Comparison of ENCODE assay signal across 27 cellular contexts in the genomic region with DNA sequence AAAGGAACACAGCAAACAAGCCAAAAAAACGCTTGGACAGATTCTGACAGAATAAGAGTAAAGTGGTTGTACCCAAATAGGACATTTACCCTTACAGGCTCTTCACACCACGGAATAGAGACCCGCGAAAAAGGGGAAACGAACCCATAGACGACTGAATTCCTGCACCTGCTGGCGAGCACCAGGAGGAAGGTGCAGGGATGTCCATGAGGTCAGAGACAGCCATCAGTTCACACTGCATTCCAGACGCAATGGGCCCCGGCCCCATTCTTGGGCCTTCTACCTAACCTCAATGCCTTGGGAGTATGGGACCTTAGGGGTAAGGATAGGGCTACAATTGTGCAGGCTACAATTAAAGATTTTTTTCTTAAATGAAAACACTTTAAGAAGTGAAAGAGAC. TPM values are rescaled to one million over a fixed set of nuclear protein-coding genes. Genes with fewer than 3 reads are reported as not detected.
DNase-seq lines count a peak whose midpoint lies in the region; ATAC-seq and TF ChIP-seq lines count a peak whose summit lies in the region.
"Had no signal": no experiment of that assay in that cellular context is flagged by ENCODE, and none has a peak within 500 bp of the region (broad histone marks: within the 10 kb centered on the region; RNA-seq: fewer than 3 reads in every experiment).

No MANE protein-coding gene starts in this region.

- H3K4me1 ChIP-seq in CD4-positive, CD25-positive, alpha-beta regulatory T cell (ENCODE audit: control insufficient read depth, insufficient read depth, low read length, poor library complexity, severe bottlenecking): peaks cover 55% of the 10 kb centered on the region
- peaks cover 88% of the 10 kb centered on the region for H3K4me1 ChIP-seq in Karpas-422 (ENCODE audit: low read length)
- H3K4me1 ChIP-seq in lower lobe of right lung: peaks cover 63% of the 10 kb centered on the region

- intact Hi-C loops in lower lobe of right lung (cut with DNase I): no loop called here

- H3K27me3 ChIP-seq in CD4-positive, CD25-positive, alpha-beta regulatory T cell (ENCODE audit: control insufficient read depth, insufficient read depth, low read length): no peaks in the 10 kb centered on the region
- no peaks in the 10 kb centered on the region for H3K27me3 ChIP-seq in Karpas-422 (ENCODE audit: low read length)
- no peaks in the 10 kb centered on the region for H3K27me3 ChIP-seq in lower lobe of right lung (ENCODE audit: low read depth)
- H3K27me3 ChIP-seq: breast epithelium, colonic mucosa, gastrocnemius medialis, ovary had no signal

- H3K4me2 ChIP-seq in Karpas-422 (ENCODE audit: low read depth, low read length, poor library complexity, severe bottlenecking): peak overlapping the region; percentile 48

- no peaks in the 10 kb centered on the region for H3K36me3 Mint-ChIP-seq in CD4-positive, CD25-positive, alpha-beta regulatory T cell
- H3K36me3 Mint-ChIP-seq in WTC11: peaks cover 3% of the 10 kb centered on the region; the same call in 1 of the 2 replicates
- H3K36me3 Mint-ChIP-seq: immature natural killer cell, naive B cell had no signal

- no peaks in the 10 kb centered on the region for H3K27me3 Mint-ChIP-seq in CD4-positive, CD25-positive, alpha-beta regulatory T cell
- no peaks in the 10 kb centered on the region for H3K27me3 Mint-ChIP-seq in WTC11 (ENCODE audit: low read depth)
- H3K27me3 Mint-ChIP-seq: naive B cell; stimulated activated naive CD8-positive, alpha-beta T cell treated with anti-CD3 and anti-CD28 coated beads, Interleukin-15, Interleukin-2, amounts not matched to agents 100 ng/mL and 50 ng/mL, for 24 hours had no signal

- no peak overlapping the region for H3K9ac ChIP-seq in Karpas-422 (ENCODE audit: low read length)

- H3K27ac ChIP-seq in CD4-positive, CD25-positive, alpha-beta regulatory T cell (ENCODE audit: insufficient read depth, low read length, poor library complexity, severe bottlenecking): no peak overlapping the region
- H3K27ac ChIP-seq in Karpas-422 (ENCODE audit: low read length) (peak overlapping the region; percentile 19; the same call in 1 of the 2 replicates), lower lobe of right lung (no peak overlapping the region)
- H3K27ac ChIP-seq: breast epithelium, colonic mucosa, gastrocnemius medialis, ovary had no signal

- POLR2A ChIA-PET in WTC11 (lab: Charles Lee): no interaction called here

- H4K20me1 ChIP-seq in Karpas-422 (ENCODE audit: insufficient read depth, low read depth, low read length): peaks cover 8% of the 10 kb centered on the region; the same call in 1 of the 2 replicates

- no peaks in the 10 kb centered on the region for H3K9me3 ChIP-seq in CD4-positive, CD25-positive, alpha-beta regulatory T cell (ENCODE audit: control insufficient read depth in 2 of 2, low read length in 2 of 2)
- no peaks in the 10 kb centered on the region for H3K9me3 ChIP-seq in Karpas-422 (ENCODE audit: low read length)
- H3K9me3 ChIP-seq in lower lobe of right lung: no peaks in the 10 kb centered on the region
- H3K9me3 ChIP-seq: breast epithelium, colonic mucosa, gastrocnemius medialis, ovary had no signal

- H3K27ac Mint-ChIP-seq in CD4-positive, CD25-positive, alpha-beta regulatory T cell: peak overlapping the region in 2 of 3 donors; percentile 14 to 71
- H3K27ac Mint-ChIP-seq in WTC11: peak overlapping the region; percentile 99

- H3K4me3 Mint-ChIP-seq in CD4-positive, CD25-positive, alpha-beta regulatory T cell: peak overlapping the region in 2 of 4 donors; percentile 74 to 93
- H3K4me3 Mint-ChIP-seq in WTC11: no peak overlapping the region; the same call in 1 of the 2 replicates
- H3K4me3 Mint-ChIP-seq: activated T-cell treated with anti-CD3 and anti-CD28 coated beads, Interleukin-2, amount 50 U/mL, for 4 hours; stimulated activated naive CD8-positive, alpha-beta T cell treated with anti-CD3 and anti-CD28 coated beads, Interleukin-15, Interleukin-2, amounts not matched to agents 100 ng/mL and 50 ng/mL, for 24 hours had no signal

- H3K4me1 Mint-ChIP-seq in CD4-positive, CD25-positive, alpha-beta regulatory T cell: peaks cover 12 to 52% (median 40%) of the 10 kb centered on the region in 4 donors
- H3K4me1 Mint-ChIP-seq in WTC11: peaks cover 42% of the 10 kb centered on the region

- TF ChIP-seq CTCF in WTC11 (IDR thresholded peaks at IDR 0.05): no peak
- TF ChIP-seq CTCF in lower lobe of right lung (IDR thresholded peaks at IDR 0.05): no peak

- peaks cover 3% of the 10 kb centered on the region for H3K36me3 ChIP-seq in CD4-positive, CD25-positive, alpha-beta regulatory T cell (ENCODE audit: control insufficient read depth, insufficient read depth, low read length)
- H3K36me3 ChIP-seq in Karpas-422 (ENCODE audit: insufficient read depth, low read length) (peaks cover 13% of the 10 kb centered on the region; the same call in 1 of the 2 replicates), lower lobe of right lung (peaks cover 29% of the 10 kb centered on the region)
- H3K36me3 ChIP-seq: breast epithelium, colonic mucosa, gastrocnemius medialis, ovary had no signal

- H3K9me3 Mint-ChIP-seq in CD4-positive, CD25-positive, alpha-beta regulatory T cell: no peaks in the 10 kb centered on the region
- H3K9me3 Mint-ChIP-seq in WTC11: no peaks in the 10 kb centered on the region
- H3K9me3 Mint-ChIP-seq: activated T-cell treated with anti-CD3 and anti-CD28 coated beads, Interleukin-2, amount 50 U/mL, for 4 hours; immature natural killer cell; naive B cell; stimulated activated naive CD8-positive, alpha-beta T cell treated with anti-CD3 and anti-CD28 coated beads, Interleukin-15, Interleukin-2, amounts not matched to agents 100 ng/mL and 50 ng/mL, for 24 hours had no signal

- CTCF ChIA-PET in WTC11 (lab: Charles Lee): no interaction called here

- no peak overlapping the region for H3K4me3 ChIP-seq in CD4-positive, CD25-positive, alpha-beta regulatory T cell (ENCODE audit: low read depth, low read length)
- H3K4me3 ChIP-seq in Karpas-422 (ENCODE audit: low read length): no peak overlapping the region
- no peak overlapping the region for H3K4me3 ChIP-seq in lower lobe of right lung
- H3K4me3 ChIP-seq: breast epithelium, colonic mucosa, gastrocnemius medialis, ovary had no signal

- peaks cover 99% of the 10 kb centered on the region for H3K79me2 ChIP-seq in Karpas-422 (ENCODE audit: low read length)

- no peak for DNase-seq in CD4-positive, CD25-positive, alpha-beta regulatory T cell
- DNase-seq in Karpas-422 (no peak), WTC11 (ENCODE audit: low spot score) (no peak), lower lobe of right lung (peak; percentile 9), occipital lobe (lab: John Stamatoyannopoulos, UW) (no peak)
- DNase-seq in activated CD8-positive, alpha-beta memory T cell treated with anti-CD3 and anti-CD28 coated beads, Interleukin-2, amount 50 U/mL, for 4 hours: no peak
- DNase-seq: activated T-cell treated with anti-CD3 and anti-CD28 coated beads, Interleukin-2, amount 50 U/mL, for 4 hours; amniotic stem cell; colonic mucosa; gastrocnemius medialis; GDM1; hippocampal formation; immature natural killer cell; mesendoderm; naive B cell; NCI-H1092; NCI-H187 treated with DMSO at 0.1 percent for 48 hours; NCI-H226; NCI-H748 treated with DMSO at 0.1 percent for 48 hours; right cardiac atrium; SHP77 treated with DMSO at 0.1 percent for 48 hours had no signal

- no peaks in the 10 kb centered on the region for H3K9me2 ChIP-seq in Karpas-422 (replicated peaks; ENCODE audit: insufficient read depth, low read length)

- H2AFZ ChIP-seq in Karpas-422 (ENCODE audit: low read length): no peak overlapping the region

- ATAC-seq in CD4-positive, CD25-positive, alpha-beta regulatory T cell (ENCODE audit: low read depth in 2 of 2): no peak
- ATAC-seq in WTC11 (no peak), lower lobe of right lung (no peak), HG03095 (IDR thresholded peaks at IDR 0.05; ENCODE audit: unreplicated experiment) (no peak), HG02870 (IDR thresholded peaks at IDR 0.05; ENCODE audit: unreplicated experiment) (no peak)
- ATAC-seq: activated T-cell treated with anti-CD3 and anti-CD28 coated beads, Interleukin-2, amount 50 U/mL, for 4 hours; gastrocnemius medialis; right cardiac atrium had no signal

TF ChIP-seq in WTC11, 78 proteins besides CTCF, POLR2A, EP300 and RAD21 (continues in another document):
- TF ChIP-seq ZNF138 (CRISPR knock-in tag; conservative IDR thresholded peaks at IDR 0.05): no peak
- no peak for TF ChIP-seq GRHL2 (CRISPR knock-in tag; IDR thresholded peaks at IDR 0.05; ENCODE audit: insufficient replicate concordance, severe bottlenecking)
- no peak for TF ChIP-seq RORB (CRISPR knock-in tag; IDR thresholded peaks at IDR 0.05)
- no peak for TF ChIP-seq ZNF263 (CRISPR knock-in tag; IDR thresholded peaks at IDR 0.05; ENCODE audit: low read depth)
- no peak for TF ChIP-seq ESRRA (CRISPR knock-in tag; IDR thresholded peaks at IDR 0.05; ENCODE audit: borderline replicate concordance)
- TF ChIP-seq GABPB1 (CRISPR knock-in tag; IDR thresholded peaks at IDR 0.05): no peak
- no peak for TF ChIP-seq ATF1 (CRISPR knock-in tag; IDR thresholded peaks at IDR 0.05)
- no peak for TF ChIP-seq JUN (CRISPR knock-in tag; IDR thresholded peaks at IDR 0.05)
- TF ChIP-seq HMGA2 (CRISPR knock-in tag; IDR thresholded peaks at IDR 0.05): no peak
- TF ChIP-seq OVOL2 (CRISPR knock-in tag; IDR thresholded peaks at IDR 0.05; ENCODE audit: borderline replicate concordance): no peak
- no peak for TF ChIP-seq ZNF317 (CRISPR knock-in tag; IDR thresholded peaks at IDR 0.05; ENCODE audit: borderline replicate concordance, low read depth)

RNA-seq across cellular contexts. Expression of gene DIDO1, which starts 5.2 kb away (rescaled TPM):
- 80.8 TPM for total RNA-seq in CD4-positive, CD25-positive, alpha-beta regulatory T cell
- polyA plus RNA-seq in CD4-positive, CD25-positive, alpha-beta regulatory T cell: 10 to 100 TPM; 30.9 to 47.8 (median 38.2) TPM
- 35.4 and 43.4 TPM in 2 replicates for total RNA-seq in Karpas-422 (2014; rRNA removed; shearing (Covaris generic); ENCODE audit: low replicate concordance)
- total RNA-seq in WTC11 (2021): 69.3 to 87.3 TPM (median 71.6 TPM) in 3 replicates
- 54.6 TPM for total RNA-seq in lower lobe of right lung
- total RNA-seq in occipital lobe: 43.4 TPM

RNA-seq across cellular contexts. Expression of gene GID8, which starts 6.5 kb away (rescaled TPM):
- total RNA-seq in CD4-positive, CD25-positive, alpha-beta regulatory T cell: 31.9 TPM
- 10 to 100 TPM; 15.5 to 19.9 (median 17.0) TPM for polyA plus RNA-seq in CD4-positive, CD25-positive, alpha-beta regulatory T cell
- total RNA-seq in Karpas-422 (2014; rRNA removed; shearing (Covaris generic); ENCODE audit: low replicate concordance): 31.3 and 48.2 TPM in 2 replicates
- 56.2 to 70.2 TPM (median 56.6 TPM) in 3 replicates for total RNA-seq in WTC11 (2021)
- 26.2 TPM for total RNA-seq in lower lobe of right lung
- total RNA-seq in occipital lobe: 56.9 TPM

RNA-seq across cellular contexts. Expression of gene SLC17A9, which starts 21.0 kb away (rescaled TPM):
- total RNA-seq in CD4-positive, CD25-positive, alpha-beta regulatory T cell: 4.1 TPM
- polyA plus RNA-seq in CD4-positive, CD25-positive, alpha-beta regulatory T cell: under 1 TPM in 3 of 4 donors, not detected in 1; 0.06 to 0.34 (median 0.32) TPM
- 15.9 and 22.1 TPM in 2 replicates for total RNA-seq in Karpas-422 (2014; rRNA removed; shearing (Covaris generic); ENCODE audit: low replicate concordance)
- total RNA-seq in WTC11 (2021): 26.2 to 41.7 TPM (median 30.8 TPM) in 3 replicates
- 10.4 TPM for total RNA-seq in lower lobe of right lung
- 0.16 TPM for total RNA-seq in occipital lobe
- total RNA-seq: H4 had no signal
